Comparison of ENCODE assay signal across 1 cellular context in genomic region chr11:126628790-126629621, GRCh38.
TF ChIP-seq lines count a peak whose summit lies in the region.

No MANE protein-coding gene starts in this region.

TF ChIP-seq in GM23338, 12 proteins besides CTCF, POLR2A, EP300 and RAD21 (continued from another document):
- TF ChIP-seq ZNF462 (CRISPR knock-in tag; IDR thresholded peaks at IDR 0.05) (no peak), ETS1 (IDR thresholded peaks at IDR 0.05) (no peak), STAT1 (IDR thresholded peaks at IDR 0.05; ENCODE audit: unreplicated experiment) (no peak)
TF ChIP-seq in GM23338: peak in this region for 0.
